15 cellular contexts compared by ENCODE assay signal in genomic region chr5:2217219-2217618, GRCh38.
"Had no signal": no experiment of that assay in that cellular context is flagged by ENCODE, and none has a peak within 500 bp of the region (broad histone marks: within the 10 kb centered on the region; RNA-seq: fewer than 3 reads in every experiment).

No MANE protein-coding gene starts in this region.

- ATAC-seq: gastrocnemius medialis; left lobe of liver; natural killer cell treated with Interleukin-12 subunit alpha and Interleukin-12 subunit beta and Interleukin-15 and Interleukin-18, amount 100 ng/mL, for 72 hours; sciatic nerve; stimulated activated memory B cell treated with anti-CD40 and anti-IgM and Interleukin-4, amounts not matched to agents 10 μg/mL and 1 μg/mL and 100 μg/mL, for 72 hours; stimulated activated naive CD8-positive, alpha-beta T cell treated with anti-CD3 and anti-CD28 coated beads, Interleukin-15, Interleukin-2, amounts not matched to agents 100 U/mL and 50 U/mL, for 24 hours had no signal

- DNase-seq: cortex of kidney; effector CD4-positive, alpha-beta T cell; gastrocnemius medialis; head of caudate nucleus; kidney; naive B cell; stimulated activated CD4-positive, alpha-beta T cell treated with anti-CD3 and anti-CD28 coated beads, Interleukin-2, amount 100 ng/mL, for 24 hours; stimulated activated CD4-positive, alpha-beta T cell treated with anti-CD3 and anti-CD28 coated beads, Interleukin-4, amount 100 ng/mL, for 24 hours; stimulated activated naive CD8-positive, alpha-beta T cell treated with anti-CD3 and anti-CD28 coated beads, Interleukin-15, Interleukin-2, amounts not matched to agents 100 U/mL and 50 U/mL, for 24 hours; substantia nigra; testis had no signal
